In genomic region chr9:120646943-120647342, GRCh38 we compare ENCODE assay signal across 30 cellular contexts.
"Had no signal": no experiment of that assay in that cellular context is flagged by ENCODE, and none has a peak within 500 bp of the region (broad histone marks: within the 10 kb centered on the region; RNA-seq: fewer than 3 reads in every experiment).

No MANE protein-coding gene starts in this region.

- H3K4me3 Mint-ChIP-seq: activated CD4-positive, alpha-beta memory T cell treated with anti-CD3 and anti-CD28 coated beads for 36 hours; activated CD4-positive, alpha-beta T cell treated with anti-CD3 and anti-CD28 coated beads, Interleukin-2, amount 10 ng/mL, durations not matched to agents 24 days and 14 days; activated naive CD4-positive, alpha-beta T cell treated with anti-CD3 and anti-CD28 coated beads for 36 hours; activated naive CD8-positive, alpha-beta T cell treated with anti-CD3 and anti-CD28 coated beads, Interleukin-2, amount 10 ng/mL, durations not matched to agents 7 days and 5 days; activated T-helper 1 cell treated with anti-CD3 and anti-CD28 coated beads, Interleukin-12 subunit alpha, Interleukin-12 subunit beta, Interleukin-2, Interleukin-4 antibody, amounts not matched to agents 30 ng/mL and 10 ng/mL and 1 ng/mL, durations not matched to agents 14 hours and 24 hours and 36 hours; endodermal cell; natural killer cell treated with Interleukin-12 subunit alpha and Interleukin-12 subunit beta and Interleukin-15 and Interleukin-18, amount 100 ng/mL, for 72 hours; stimulated activated naive B cell treated with anti-CD40 and anti-IgM and Interleukin-4, amounts not matched to agents 10 μg/mL and 1 μg/mL and 100 μg/mL, for 72 hours had no signal

- DNase-seq: activated CD4-positive, alpha-beta memory T cell treated with anti-CD3 and anti-CD28 coated beads for 36 hours; activated CD4-positive, alpha-beta T cell treated with anti-CD3 and anti-CD28 coated beads, Interleukin-2, amount 10 ng/mL, durations not matched to agents 24 days and 14 days; activated CD8-positive, alpha-beta memory T cell treated with anti-CD3 and anti-CD28 coated beads, Interleukin-2, amount 50 U/mL, for 4 hours; activated effector memory CD4-positive, alpha-beta T cell treated with anti-CD3 and anti-CD28 coated beads, Interleukin-2, amount 50 U/mL, for 16 hours; activated naive CD4-positive, alpha-beta T cell treated with anti-CD3 and anti-CD28 coated beads for 36 hours; activated naive CD8-positive, alpha-beta T cell treated with anti-CD3 and anti-CD28 coated beads, Interleukin-2, amount 10 ng/mL, durations not matched to agents 7 days and 5 days; activated T-cell treated with anti-CD3 and anti-CD28 coated beads, Interleukin-2, amount 50 U/mL, for 1 hour; brain microvascular endothelial cell; cortex of kidney; endodermal cell; foreskin fibroblast; heart left ventricle; kidney glomerular epithelial cell; left ventricle myocardium inferior; mucosa of descending colon; psoas muscle; stimulated activated CD4-positive, alpha-beta T cell treated with anti-CD3 and anti-CD28 coated beads, Interleukin-15, amount 100 ng/mL, for 24 hours; stimulated activated CD4-positive, alpha-beta T cell treated with anti-CD3 and anti-CD28 coated beads, Interleukin-2, amount 100 ng/mL, for 24 hours; stimulated activated naive B cell treated with anti-CD40 and anti-IgM and Interleukin-4, amounts not matched to agents 10 μg/mL and 1 μg/mL and 100 μg/mL, for 72 hours; stomach; T-helper 9 cell; thyroid gland; upper lobe of left lung had no signal

- H3K27me3 Mint-ChIP-seq: activated CD4-positive, alpha-beta memory T cell treated with anti-CD3 and anti-CD28 coated beads for 36 hours; activated CD4-positive, alpha-beta T cell treated with anti-CD3 and anti-CD28 coated beads, Interleukin-2, amount 10 ng/mL, durations not matched to agents 24 days and 14 days; activated naive CD8-positive, alpha-beta T cell treated with anti-CD3 and anti-CD28 coated beads, Interleukin-2, amount 10 ng/mL, durations not matched to agents 7 days and 5 days; natural killer cell treated with Interleukin-12 subunit alpha and Interleukin-12 subunit beta and Interleukin-15 and Interleukin-18, amount 100 ng/mL, for 72 hours; stimulated activated naive B cell treated with anti-CD40 and anti-IgM and Interleukin-4, amounts not matched to agents 10 μg/mL and 1 μg/mL and 100 μg/mL, for 72 hours had no signal

- H3K36me3 ChIP-seq: ascending aorta, brain microvascular endothelial cell, heart left ventricle, left ventricle myocardium inferior, stomach, thyroid gland, vagina, WERI-Rb-1 had no signal

- H3K9me3 ChIP-seq: ascending aorta, heart left ventricle, left ventricle myocardium inferior, mucosa of descending colon, psoas muscle, stomach, thyroid gland, upper lobe of left lung, vagina had no signal

- H3K27me3 ChIP-seq: ascending aorta, brain microvascular endothelial cell, heart left ventricle, stomach, thyroid gland, upper lobe of left lung, vagina had no signal

- H3K9me3 Mint-ChIP-seq: activated CD4-positive, alpha-beta memory T cell treated with anti-CD3 and anti-CD28 coated beads for 36 hours; activated T-helper 1 cell treated with anti-CD3 and anti-CD28 coated beads, Interleukin-12 subunit alpha, Interleukin-12 subunit beta, Interleukin-2, Interleukin-4 antibody, amounts not matched to agents 30 ng/mL and 10 ng/mL and 1 ng/mL, durations not matched to agents 14 hours and 24 hours and 36 hours; endodermal cell; natural killer cell treated with Interleukin-12 subunit alpha and Interleukin-12 subunit beta and Interleukin-15 and Interleukin-18, amount 100 ng/mL, for 72 hours had no signal

- ATAC-seq: activated CD4-positive, CD25-positive, alpha-beta regulatory T cell treated with anti-CD3 and anti-CD28 coated beads, Interleukin-2, amount 50 U/mL, for 24 hours; esophagus mucosa; heart left ventricle; mucosa of descending colon; natural killer cell treated with Interleukin-12 subunit alpha and Interleukin-12 subunit beta and Interleukin-15 and Interleukin-18, amount 100 ng/mL, for 72 hours; psoas muscle; stimulated activated naive B cell treated with anti-CD40 and anti-IgM and Interleukin-4, amounts not matched to agents 10 μg/mL and 1 μg/mL and 100 μg/mL, for 72 hours had no signal

- H3K4me3 ChIP-seq: ascending aorta, heart left ventricle, left ventricle myocardium inferior, mucosa of descending colon, psoas muscle, stomach, thyroid gland, upper lobe of left lung, vagina had no signal

- H3K4me1 ChIP-seq: ascending aorta, thyroid gland, upper lobe of left lung, vagina had no signal

- H3K27ac ChIP-seq: ascending aorta, brain microvascular endothelial cell, heart left ventricle, left ventricle myocardium inferior, psoas muscle, stomach, thyroid gland, upper lobe of left lung, vagina, WERI-Rb-1 had no signal

- H3K27ac Mint-ChIP-seq: activated CD4-positive, alpha-beta memory T cell treated with anti-CD3 and anti-CD28 coated beads for 36 hours; activated CD4-positive, alpha-beta T cell treated with anti-CD3 and anti-CD28 coated beads, Interleukin-2, amount 10 ng/mL, durations not matched to agents 24 days and 14 days; activated naive CD4-positive, alpha-beta T cell treated with anti-CD3 and anti-CD28 coated beads for 36 hours; activated naive CD8-positive, alpha-beta T cell treated with anti-CD3 and anti-CD28 coated beads, Interleukin-2, amount 10 ng/mL, durations not matched to agents 7 days and 5 days; activated T-helper 1 cell treated with anti-CD3 and anti-CD28 coated beads, Interleukin-12 subunit alpha, Interleukin-12 subunit beta, Interleukin-2, Interleukin-4 antibody, amounts not matched to agents 30 ng/mL and 10 ng/mL and 1 ng/mL, durations not matched to agents 14 hours and 24 hours and 36 hours; endodermal cell; natural killer cell treated with Interleukin-12 subunit alpha and Interleukin-12 subunit beta and Interleukin-15 and Interleukin-18, amount 100 ng/mL, for 72 hours; stimulated activated naive B cell treated with anti-CD40 and anti-IgM and Interleukin-4, amounts not matched to agents 10 μg/mL and 1 μg/mL and 100 μg/mL, for 72 hours had no signal

- H3K4me1 Mint-ChIP-seq: stimulated activated naive B cell treated with anti-CD40 and anti-IgM and Interleukin-4, amounts not matched to agents 10 μg/mL and 1 μg/mL and 100 μg/mL, for 72 hours had no signal

- H3K36me3 Mint-ChIP-seq: natural killer cell treated with Interleukin-12 subunit alpha and Interleukin-12 subunit beta and Interleukin-15 and Interleukin-18, amount 100 ng/mL, for 72 hours had no signal
